28 cellular contexts compared by ENCODE assay signal in genomic region chr10:100427374-100427773, GRCh38. TPM values are rescaled to one million over a fixed set of nuclear protein-coding genes. Genes with fewer than 3 reads are reported as not detected.
"Had no signal": no experiment of that assay in that cellular context is flagged by ENCODE, and none has a peak within 500 bp of the region (broad histone marks: within the 10 kb centered on the region; RNA-seq: fewer than 3 reads in every experiment).

No MANE protein-coding gene starts in this region.

- H3K36me3 ChIP-seq: colonic mucosa, esophagus muscularis mucosa, esophagus squamous epithelium, gastrocnemius medialis, gastroesophageal sphincter, heart left ventricle, heart right ventricle had no signal

- DNase-seq: colonic mucosa; cortex of kidney; dermis blood vessel endothelial cell; dorsolateral prefrontal cortex; effector CD4-positive, alpha-beta T cell; effector CD8-positive, alpha-beta T cell; effector memory CD4-positive, alpha-beta T cell; effector memory CD8-positive, alpha-beta T cell; endodermal cell; erythroblast; esophagus squamous epithelium; foreskin fibroblast; foreskin keratinocyte; foreskin melanocyte; gastrocnemius medialis; glutamatergic neuron; head of caudate nucleus; heart left ventricle; heart right ventricle had no signal

- H3K4me1 ChIP-seq: esophagus muscularis mucosa, foreskin keratinocyte, gastrocnemius medialis, gastroesophageal sphincter, heart left ventricle, heart right ventricle had no signal

- ATAC-seq: effector memory CD8-positive, alpha-beta T cell; esophagus mucosa; foreskin keratinocyte; gastrocnemius medialis; gastroesophageal sphincter; heart left ventricle; heart right ventricle had no signal

- H2AFZ ChIP-seq: hepatocyte had no signal

- H3K4me3 ChIP-seq: colonic mucosa, coronary artery, dorsolateral prefrontal cortex, esophagus muscularis mucosa, esophagus squamous epithelium, gastrocnemius medialis, gastroesophageal sphincter, heart left ventricle, heart right ventricle, hepatocyte had no signal

- H3K4me2 ChIP-seq: hepatocyte had no signal

- H3K9me3 ChIP-seq: colonic mucosa, esophagus muscularis mucosa, esophagus squamous epithelium, gastrocnemius medialis, gastroesophageal sphincter, heart left ventricle, heart right ventricle had no signal

- H3K27ac ChIP-seq: colonic mucosa, coronary artery, dorsolateral prefrontal cortex, epithelial cell of prostate, esophagus muscularis mucosa, esophagus squamous epithelium, foreskin keratinocyte, gastrocnemius medialis, gastroesophageal sphincter, heart left ventricle, heart right ventricle, hepatocyte had no signal

- H3K27me3 ChIP-seq: colonic mucosa, dorsolateral prefrontal cortex, esophagus squamous epithelium, foreskin keratinocyte, gastrocnemius medialis, gastroesophageal sphincter, hepatocyte had no signal

- H3K79me2 ChIP-seq: hepatocyte had no signal

RNA-seq across cellular contexts. Expression of gene WNT8B, which starts 35.4 kb away (rescaled TPM):
- polyA plus RNA-seq: endothelial cell of umbilical vein, esophagus, fibroblast of lung, foreskin keratinocyte, heart left ventricle, heart right ventricle, hepatocyte had no signal
